22 cellular contexts compared by ENCODE assay signal in genomic region chr10:130766071-130766470, GRCh38.
DNase-seq lines count a peak whose midpoint lies in the region; ATAC-seq and TF ChIP-seq lines count a peak whose summit lies in the region.
"Had no signal": no experiment of that assay in that cellular context is flagged by ENCODE, and none has a peak within 500 bp of the region (broad histone marks: within the 10 kb centered on the region; RNA-seq: fewer than 3 reads in every experiment).

No MANE protein-coding gene starts in this region.

- CTCF ChIA-PET in OCI-LY7 (lab: Charles Lee; ENCODE audit: unreplicated experiment): no interaction called here

- TF ChIP-seq CTCF in heart left ventricle (IDR thresholded peaks at IDR 0.05) (no peak), osteoblast (IDR thresholded peaks at IDR 0.05; ENCODE audit: extremely low read depth, low read depth, low read length) (no peak), upper lobe of right lung (IDR thresholded peaks at IDR 0.05) (no peak), OCI-LY7 (conservative IDR thresholded peaks at IDR 0.05; ENCODE audit: low read length) (no peak), coronary artery (IDR thresholded peaks at IDR 0.05) (no peak)

- H3K4me1 ChIP-seq in heart left ventricle: no peaks in the 10 kb centered on the region
- no peaks in the 10 kb centered on the region for H3K4me1 ChIP-seq in osteoblast (ENCODE audit: insufficient read depth, low read length)
- H3K4me1 ChIP-seq in upper lobe of right lung: no peaks in the 10 kb centered on the region
- no peaks in the 10 kb centered on the region for H3K4me1 ChIP-seq in OCI-LY7 (ENCODE audit: insufficient read depth, low read length, poor library complexity, severe bottlenecking)

- H4K20me1 ChIP-seq in osteoblast (ENCODE audit: insufficient read depth, low read length): no peaks in the 10 kb centered on the region
- H4K20me1 ChIP-seq in OCI-LY7 (ENCODE audit: insufficient read depth, low read length): no peaks in the 10 kb centered on the region
- H4K20me1 ChIP-seq: BLaER1 had no signal

- no peak for ATAC-seq in left cardiac atrium
- ATAC-seq in heart left ventricle: no peak
- no peak for ATAC-seq in upper lobe of right lung
- ATAC-seq: GM12878, HCT116 had no signal

- 61 to 81% (median 71%) methylated on average over 2 to 4 of the region's 4 CpGs for WGBS in heart left ventricle, 4 donors

- POLR2A ChIA-PET in OCI-LY7 (lab: Charles Lee): interaction anchor here (0.7 kb wide), 1 partner anchor 59 kb away, joined by 4 read pairs; no protein-coding TSS in a partner anchor

- H2AFZ ChIP-seq in osteoblast (ENCODE audit: low read length): no peak overlapping the region
- no peak overlapping the region for H2AFZ ChIP-seq in OCI-LY7 (ENCODE audit: low read length)

- no peaks in the 10 kb centered on the region for H3K9me2 ChIP-seq in OCI-LY7 (ENCODE audit: insufficient read depth, low read length)

- intact Hi-C loops in left cardiac atrium (cut with DNase I): no loop called here
- intact Hi-C loops in heart left ventricle (cut with DNase I): no loop called here
- intact Hi-C loops in upper lobe of right lung (cut with DNase I): no loop called here
- intact Hi-C loops in OCI-LY7 (cut with micrococcal nuclease; ENCODE audit: unreplicated experiment): no loop called here

- DNase-seq in left cardiac atrium (peak; percentile 3), heart left ventricle (no peak), kidney tubule cell (ENCODE audit: low spot score) (peak; percentile 2), osteoblast (ENCODE audit: insufficient read length, low spot score, missing footprints) (peak; percentile 34), upper lobe of right lung (peak; percentile 43), OCI-LY7 (ENCODE audit: low spot score) (no peak), NCI-H748 (lab: John Stamatoyannopoulos, UW; ENCODE audit: unreplicated experiment) (no peak), coronary artery (ENCODE audit: low spot score) (no peak)
- DNase-seq: 8988T; CD4-positive, CD25-positive, alpha-beta regulatory T cell; COR-L47; DMS 273 treated with DMSO at 0.1 percent for 48 hours; DMS53; DND-41; EL; GOT3; H7; HFFc6 had no signal

- H3K36me3 ChIP-seq in heart left ventricle (no peaks in the 10 kb centered on the region), osteoblast (ENCODE audit: insufficient read depth, low read length) (no peaks in the 10 kb centered on the region), upper lobe of right lung (no peaks in the 10 kb centered on the region), OCI-LY7 (ENCODE audit: insufficient read depth, low read length) (no peaks in the 10 kb centered on the region)
- H3K36me3 ChIP-seq: BLaER1 had no signal

- peaks cover 0 to 24% (median 3%) of the 10 kb centered on the region in 12 donors for H3K9me3 ChIP-seq in heart left ventricle
- no peaks in the 10 kb centered on the region for H3K9me3 ChIP-seq in osteoblast (ENCODE audit: low read depth, low read length)
- no peaks in the 10 kb centered on the region for H3K9me3 ChIP-seq in upper lobe of right lung
- H3K9me3 ChIP-seq in OCI-LY7 (ENCODE audit: low read length): no peaks in the 10 kb centered on the region

- H3K4me3 ChIP-seq in heart left ventricle (no peak overlapping the region), osteoblast (ENCODE audit: insufficient read depth, low read length) (no peak overlapping the region), upper lobe of right lung (no peak overlapping the region), OCI-LY7 (ENCODE audit: low read depth, low read length, poor library complexity, severe bottlenecking) (no peak overlapping the region), coronary artery (no peak overlapping the region)
- H3K4me3 ChIP-seq: BLaER1, GM12878 had no signal

- no peaks in the 10 kb centered on the region for H3K79me2 ChIP-seq in osteoblast (ENCODE audit: insufficient read depth, low read length)
- no peaks in the 10 kb centered on the region for H3K79me2 ChIP-seq in OCI-LY7 (ENCODE audit: insufficient read depth, low read depth, low read length)

- H3K4me2 ChIP-seq in osteoblast (ENCODE audit: insufficient read depth, low read length): no peak overlapping the region
- no peak overlapping the region for H3K4me2 ChIP-seq in OCI-LY7 (ENCODE audit: low read length)
- H3K4me2 ChIP-seq: BLaER1 had no signal

- TF ChIP-seq POLR2A in heart left ventricle (IDR thresholded peaks at IDR 0.05): no peak

- no TSS peak for BruUV-seq in OCI-LY7 (replicated peaks; lab: Mats Ljungman, UMichigan)

- H3K27me3 ChIP-seq in heart left ventricle: peaks cover 0 to 7% (median 0%) of the 10 kb centered on the region in 9 donors
- H3K27me3 ChIP-seq in osteoblast (ENCODE audit: insufficient read depth, low read length): no peaks in the 10 kb centered on the region
- no peaks in the 10 kb centered on the region for H3K27me3 ChIP-seq in upper lobe of right lung
- H3K27me3 ChIP-seq: BLaER1 had no signal

- H3K27ac ChIP-seq in heart left ventricle (no peak overlapping the region), osteoblast (ENCODE audit: low read depth, low read length) (no peak overlapping the region), upper lobe of right lung (no peak overlapping the region), OCI-LY7 (ENCODE audit: low read depth, low read length, poor library complexity, severe bottlenecking) (no peak overlapping the region), coronary artery (no peak overlapping the region)
- H3K27ac ChIP-seq: BLaER1, HL-60 had no signal

Comparison
In these comparisons a context has a peak if more than half of its experiments do, and no peak if none do; other contexts are left out.
1. DNase-seq: peak in left cardiac atrium (single experiment), kidney tubule cell (single experiment), osteoblast (single experiment) and upper lobe of right lung (single experiment); none in heart left ventricle (0 of 5), OCI-LY7 (single experiment), NCI-H748 (single experiment) and coronary artery (single experiment).